In genomic region chr3:28053759-28054158, GRCh38 we compare ENCODE assay signal across 10 cellular contexts.
DNase-seq lines count a peak whose midpoint lies in the region; ATAC-seq and TF ChIP-seq lines count a peak whose summit lies in the region.
"Had no signal": no experiment of that assay in that cellular context is flagged by ENCODE, and none has a peak within 500 bp of the region (broad histone marks: within the 10 kb centered on the region; RNA-seq: fewer than 3 reads in every experiment).

No MANE protein-coding gene starts in this region.

- BruUV-seq in HCT116 (replicated peaks; lab: Mats Ljungman, UMichigan) = no TSS peak

- H3K4me3 ChIP-seq in HCT116 (replicated peaks in 1 of 2; ENCODE audit: low read depth in 1 of 2, low read length in 2 of 2) = 0 out of 4 replicates have a peak overlapping the region, but pooled peaks of 1 of the 2 experiments have one; percentile 2
- no peak overlapping the region for H3K4me3 ChIP-seq in adipocyte (ENCODE audit: low read length)
- H3K4me3 ChIP-seq: skin epidermis had no signal

- H4K20me1 ChIP-seq in HCT116 (ENCODE audit: insufficient read depth) = no peaks in the 10 kb centered on the region

- H3K36me3 ChIP-seq in HCT116 (ENCODE audit: control insufficient read depth in 1 of 2, insufficient read depth in 2 of 2, low read length in 2 of 2) (no peaks in the 10 kb centered on the region), adipocyte (ENCODE audit: control insufficient read depth, insufficient read depth, low read length, severe bottlenecking) (no peaks in the 10 kb centered on the region)

- H3K9ac ChIP-seq in HCT116 (ENCODE audit: low read length) (peak overlapping the region; percentile 1; the same call in 1 of the 2 replicates), adipocyte (ENCODE audit: low read length) (no peak overlapping the region)

- peak; percentile 24 for DNase-seq in NK-92 treated with Interleukin-12 subunit alpha and Interleukin-12 subunit beta, amount 100 ng/mL, for 24 hours (lab: John Stamatoyannopoulos, UW)
- DNase-seq in NK-92 (lab: John Stamatoyannopoulos, UW; ENCODE audit: unreplicated experiment) = no peak
- peak; percentile 75 for DNase-seq in HCT116 (ENCODE audit: low read depth, low spot score)
- DNase-seq in adipocyte (ENCODE audit: low read depth) = peak; percentile 35
- DNase-seq in myocyte (ENCODE audit: low read depth) = peak; percentile 5
- no peak for DNase-seq in NAMALWA (ENCODE audit: low spot score)
- DNase-seq in NCI-H446 treated with DMSO at 0.1 percent for 48 hours (lab: John Stamatoyannopoulos, UW) = no peak
- no peak for DNase-seq in UCSD-AML1 (lab: John Stamatoyannopoulos, UW; ENCODE audit: unreplicated experiment)
- DNase-seq: dermis blood vessel endothelial cell had no signal

- no peaks in the 10 kb centered on the region for H3K9me3 ChIP-seq in HCT116 (ENCODE audit: control insufficient read depth in 1 of 2, insufficient read depth in 1 of 2, low read depth in 1 of 2, low read length in 2 of 2)
- no peaks in the 10 kb centered on the region for H3K9me3 ChIP-seq in adipocyte (ENCODE audit: control insufficient read depth, low read length)

- RAD21 ChIA-PET in HCT116 (lab: Charles Lee; ENCODE audit: low non-redundant PET in 1 of 2, low total read pairs in 2 of 2, uncharacterized antibody in 2 of 2, unreplicated experiment in 2 of 2) = no interaction called here

- no peak for TF ChIP-seq CTCF in HCT116 (IDR thresholded peaks at IDR 0.05 in 2 of 3, conservative IDR thresholded peaks at IDR 0.05 in 1 of 3; ENCODE audit: borderline replicate concordance in 1 of 3, insufficient read depth in 1 of 3, low read depth in 2 of 3, low read length in 2 of 3)

- TF ChIP-seq RAD21 in HCT116 (IDR thresholded peaks at IDR 0.05; ENCODE audit: low read depth) = no peak

- no peaks in the 10 kb centered on the region for H3K9me2 ChIP-seq in HCT116 (ENCODE audit: insufficient read depth)

- intact Hi-C loops in HCT116 (cut with micrococcal nuclease) = loop anchor here (10.0 kb wide), 1 partner anchor 291 kb away; the partner anchor contains the start of genes AZI2 and ZCWPW2

- peak overlapping the region; percentile 11; the same call in 1 of the 2 replicates for H3K27ac ChIP-seq in HCT116 (ENCODE audit: low read depth, low read length)
- H3K27ac ChIP-seq: skin epidermis had no signal

- POLR2A ChIA-PET in HCT116 (lab: Charles Lee) = interaction anchor here (0.7 to 1.0 kb wide), 2 partner anchors 14 to 43 kb away, joined by 3 to 4 read pairs; no protein-coding TSS in a partner anchor

- CTCF ChIA-PET in HCT116 (lab: Charles Lee) = no interaction called here

- H3K4me1 ChIP-seq in HCT116 (ENCODE audit: control insufficient read depth in 1 of 2, insufficient read depth in 2 of 2, low read length in 2 of 2) = peaks cover 9 to 59% of the 10 kb centered on the region in 2 experiments
- peaks cover 11% of the 10 kb centered on the region for H3K4me1 ChIP-seq in adipocyte (ENCODE audit: control insufficient read depth, insufficient read depth, low read length)

- ATAC-seq in HCT116 = peak; percentile 66

- H3K27me3 ChIP-seq in HCT116 (ENCODE audit: insufficient read depth, low read length) (no peaks in the 10 kb centered on the region), adipocyte (replicated peaks; ENCODE audit: control insufficient read depth, insufficient read depth, low read length) (no peaks in the 10 kb centered on the region)

- peak overlapping the region; percentile 40 for H3K4me2 ChIP-seq in HCT116 (ENCODE audit: low read length)

- TF ChIP-seq POLR2A in HCT116 (IDR thresholded peaks at IDR 0.05; ENCODE audit: borderline replicate concordance, extremely low read depth, insufficient read depth, insufficient read length) = no peak

- no peak overlapping the region for H2AFZ ChIP-seq in HCT116 (ENCODE audit: low read depth, low read length, poor library complexity, severe bottlenecking)

- H3K79me2 ChIP-seq in HCT116 (ENCODE audit: insufficient read depth, low read length) = peaks cover 5% of the 10 kb centered on the region; the same call in 1 of the 2 replicates

TF ChIP-seq in HCT116, 20 proteins besides CTCF, POLR2A, EP300 and RAD21:
- 0 out of 2 replicates have a peak, but pooled peaks have one; percentile 34 for TF ChIP-seq EGR1 (IDR thresholded peaks at IDR 0.05; ENCODE audit: low read depth)
- peak; percentile 35; the same call in 1 of the 2 replicates for TF ChIP-seq POLR2AphosphoS5 (IDR thresholded peaks at IDR 0.05; ENCODE audit: low read depth, low read length)
- peak; percentile 90 for TF ChIP-seq JUND (IDR thresholded peaks at IDR 0.05)
- TF ChIP-seq SP1 (IDR thresholded peaks at IDR 0.05; ENCODE audit: low read depth) = peak; percentile 82
- TF ChIP-seq SIN3A (IDR thresholded peaks at IDR 0.05; ENCODE audit: low read depth) = no peak
- no peak for TF ChIP-seq ZNF274 (IDR thresholded peaks at IDR 0.05; ENCODE audit: low read depth, low read length)
- TF ChIP-seq TCF7L2 (IDR thresholded peaks at IDR 0.05; ENCODE audit: borderline replicate concordance, extremely low read depth, insufficient read depth, insufficient read length) = no peak
- TF ChIP-seq EZH2phosphoT487 (IDR thresholded peaks at IDR 0.05; ENCODE audit: borderline replicate concordance) = no peak
- no peak for TF ChIP-seq YY1 (IDR thresholded peaks at IDR 0.05; ENCODE audit: extremely low read depth, insufficient replicate concordance, low read depth, low read length)
- TF ChIP-seq, protein P1, sequence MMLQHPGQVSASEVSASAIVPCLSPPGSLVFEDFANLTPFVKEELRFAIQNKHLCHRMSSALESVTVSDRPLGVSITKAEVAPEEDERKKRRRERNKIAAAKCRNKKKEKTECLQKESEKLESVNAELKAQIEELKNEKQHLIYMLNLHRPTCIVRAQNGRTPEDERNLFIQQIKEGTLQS (IDR thresholded peaks at IDR 0.05) = peak; percentile 35; the same call in 1 of the 2 replicates
- TF ChIP-seq ZFX (IDR thresholded peaks at IDR 0.05) = no peak
- peak; percentile 47; the same call in 1 of the 2 replicates for TF ChIP-seq SRF (IDR thresholded peaks at IDR 0.05; ENCODE audit: low read depth)
- no peak for TF ChIP-seq REST (IDR thresholded peaks at IDR 0.05; ENCODE audit: low read depth)
- no peak for TF ChIP-seq ELF1 (IDR thresholded peaks at IDR 0.05; ENCODE audit: borderline replicate concordance, low read depth)
- TF ChIP-seq, protein P2, sequence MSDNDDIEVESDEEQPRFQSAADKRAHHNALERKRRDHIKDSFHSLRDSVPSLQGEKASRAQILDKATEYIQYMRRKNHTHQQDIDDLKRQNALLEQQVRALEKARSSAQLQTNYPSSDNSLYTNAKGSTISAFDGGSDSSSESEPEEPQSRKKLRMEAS (IDR thresholded peaks at IDR 0.05) = 0 out of 2 replicates have a peak, but pooled peaks have one; percentile 23
- TF ChIP-seq CBX3 (IDR thresholded peaks at IDR 0.05; ENCODE audit: low read depth) = peak; percentile 80
- no peak for TF ChIP-seq EZH2 (IDR thresholded peaks at IDR 0.05)
- TF ChIP-seq FOSL1 (IDR thresholded peaks at IDR 0.05; ENCODE audit: low read depth) = peak; percentile 92
- TF ChIP-seq CEBPB (IDR thresholded peaks at IDR 0.05; ENCODE audit: low read depth) = peak; percentile 86
- TF ChIP-seq, protein P3, sequence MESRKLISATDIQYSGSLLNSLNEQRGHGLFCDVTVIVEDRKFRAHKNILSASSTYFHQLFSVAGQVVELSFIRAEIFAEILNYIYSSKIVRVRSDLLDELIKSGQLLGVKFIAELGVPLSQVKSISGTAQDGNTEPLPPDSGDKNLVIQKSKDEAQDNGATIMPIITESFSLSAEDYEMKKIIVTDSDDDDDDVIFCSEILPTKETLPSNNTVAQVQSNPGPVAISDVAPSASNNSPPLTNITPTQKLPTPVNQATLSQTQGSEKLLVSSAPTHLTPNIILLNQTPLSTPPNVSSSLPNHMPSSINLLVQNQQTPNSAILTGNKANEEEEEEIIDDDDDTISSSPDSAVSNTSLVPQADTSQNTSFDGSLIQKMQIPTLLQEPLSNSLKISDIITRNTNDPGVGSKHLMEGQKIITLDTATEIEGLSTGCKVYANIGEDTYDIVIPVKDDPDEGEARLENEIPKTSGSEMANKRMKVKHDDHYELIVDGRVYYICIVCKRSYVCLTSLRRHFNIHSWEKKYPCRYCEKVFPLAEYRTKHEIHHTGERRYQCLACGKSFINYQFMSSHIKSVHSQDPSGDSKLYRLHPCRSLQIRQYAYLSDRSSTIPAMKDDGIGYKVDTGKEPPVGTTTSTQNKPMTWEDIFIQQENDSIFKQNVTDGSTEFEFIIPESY (IDR thresholded peaks at IDR 0.05; ENCODE audit: extremely low read depth, insufficient replicate concordance, low read length) = no peak

Comparison
In these comparisons a context has a peak if more than half of its experiments do, and no peak if none do; other contexts are left out.
1. DNase-seq: peak in NK-92 treated with Interleukin-12 subunit alpha and Interleukin-12 subunit beta, amount 100 ng/mL, for 24 hours (single experiment), HCT116 (single experiment), adipocyte (single experiment) and myocyte (single experiment); none in NK-92 (single experiment), NAMALWA (single experiment), NCI-H446 treated with DMSO at 0.1 percent for 48 hours (single experiment) and UCSD-AML1 (single experiment).